Comparison of ENCODE assay signal across 10 cellular contexts in genomic region chr21:38460171-38460742, GRCh38. TPM values are rescaled to one million over a fixed set of nuclear protein-coding genes. Genes with fewer than 3 reads are reported as not detected.
A peak's percentile ranks its signal among the peaks of the same experiment; 100 is the strongest.
DNase-seq lines count a peak whose midpoint lies in the region; ATAC-seq and TF ChIP-seq lines count a peak whose summit lies in the region.
"Had no signal": no experiment of that assay in that cellular context is flagged by ENCODE, and none has a peak within 500 bp of the region (broad histone marks: within the 10 kb centered on the region; RNA-seq: fewer than 3 reads in every experiment).

No MANE protein-coding gene starts in this region.

- H4K20me1 ChIP-seq in mammary epithelial cell (ENCODE audit: insufficient read depth, low read length) = no peaks in the 10 kb centered on the region

- TF ChIP-seq EP300 in upper lobe of left lung (IDR thresholded peaks at IDR 0.05) = no peak

- no peaks in the 10 kb centered on the region for H3K36me3 ChIP-seq in mammary epithelial cell (ENCODE audit: insufficient read depth, low read length)
- H3K36me3 ChIP-seq in upper lobe of left lung = no peaks in the 10 kb centered on the region
- no peaks in the 10 kb centered on the region for H3K36me3 ChIP-seq in BE2C

- peak overlapping the region; percentile 82 for H3K4me2 ChIP-seq in mammary epithelial cell (ENCODE audit: insufficient read depth, low read depth, low read length)

- H3K9me3 ChIP-seq in mammary epithelial cell (replicated peaks; ENCODE audit: insufficient read depth, low read length) (no peaks in the 10 kb centered on the region), upper lobe of left lung (no peaks in the 10 kb centered on the region), BE2C (no peaks in the 10 kb centered on the region; the same call in 1 of the 2 replicates)

- H3K9ac ChIP-seq in mammary epithelial cell (ENCODE audit: insufficient read depth, low read length) = peak overlapping the region; percentile 62

- H3K4me3 ChIP-seq in mammary epithelial cell (replicated peaks in 1 of 3; ENCODE audit: insufficient read depth in 1 of 3, low read depth in 2 of 3, low read length in 3 of 3) (no peak overlapping the region), upper lobe of left lung (no peak overlapping the region), BE2C (ENCODE audit: low read depth, low read length) (no peak overlapping the region)

- no peak for TF ChIP-seq CTCF in mammary epithelial cell (conservative IDR thresholded peaks at IDR 0.05 in 1 of 2, IDR thresholded peaks at IDR 0.05 in 1 of 2; ENCODE audit: extremely low read depth in 1 of 2, insufficient read depth in 1 of 2, low read depth in 1 of 2, low read length in 2 of 2)
- no peak for TF ChIP-seq CTCF in upper lobe of left lung (IDR thresholded peaks at IDR 0.05)
- TF ChIP-seq CTCF in BE2C (IDR thresholded peaks at IDR 0.05; ENCODE audit: low read depth, low read length) = no peak

- WGBS in mammary epithelial cell (ENCODE audit: low coverage, missing lambda C conversion rate) = 0% methylated on average over 6 of the region's 6 CpGs
- WGBS in upper lobe of left lung, 2 donors = 40 to 48% methylated on average over 6 of the region's 6 CpGs

- peak overlapping the region; percentile 94 for H2AFZ ChIP-seq in mammary epithelial cell (ENCODE audit: low read depth, low read length)

- peak; percentile 57 for DNase-seq in NCI-H2029 treated with DMSO at 0.1 percent for 48 hours (lab: John Stamatoyannopoulos, UW)
- DNase-seq in mammary epithelial cell = peak; percentile 92
- peak; percentile 87 for DNase-seq in iris pigment epithelial cell (ENCODE audit: low read depth)
- DNase-seq in upper lobe of left lung = peak in 1 of 2 donors; percentile 77
- no peak for DNase-seq in BE2C
- no peak for DNase-seq in left colon
- no peak for DNase-seq in activated naive CD4-positive, alpha-beta T cell treated with Interleukin-2 at 50 U/mL for 16 hours
- DNase-seq: cerebellar nuclear complex, DMS 273 treated with DMSO at 0.1 percent for 48 hours, mesendoderm had no signal

- BruUV-seq in mammary epithelial cell (replicated peaks; lab: Mats Ljungman, UMichigan) = no TSS peak

- H3K4me1 ChIP-seq in mammary epithelial cell (ENCODE audit: insufficient read depth, low read length) (peaks cover 25% of the 10 kb centered on the region), upper lobe of left lung (peaks cover 3 to 23% (median 11%) of the 10 kb centered on the region in 4 donors), BE2C (no peaks in the 10 kb centered on the region)

- H3K79me2 ChIP-seq in mammary epithelial cell (ENCODE audit: insufficient read depth, low read length) = no peaks in the 10 kb centered on the region

- ATAC-seq in upper lobe of left lung (ENCODE audit: low FRiP score in 2 of 2) = no peak
- ATAC-seq in left colon = no peak

- in situ Hi-C loops in mammary epithelial cell (cut with MboI; ENCODE audit: low sequenced_read_pairs in 2 of 2) = no loop called here

- H3K27me3 ChIP-seq in mammary epithelial cell (ENCODE audit: insufficient read depth, low read length) (no peaks in the 10 kb centered on the region), upper lobe of left lung (no peaks in the 10 kb centered on the region), BE2C (no peaks in the 10 kb centered on the region)

- peak overlapping the region; percentile 93 for H3K27ac ChIP-seq in mammary epithelial cell (ENCODE audit: insufficient read depth, low read depth, low read length)
- peak overlapping the region; percentile 39 to 61 (median 55) for H3K27ac ChIP-seq in upper lobe of left lung

- intact Hi-C loops in mammary epithelial cell (cut with micrococcal nuclease) (no loop called here), left colon (cut with DNase I, micrococcal nuclease) (no loop called here)

- no peak for TF ChIP-seq POLR2A in upper lobe of left lung (IDR thresholded peaks at IDR 0.05)

- dilution Hi-C loops in mammary epithelial cell (cut with HindIII; ENCODE audit: low sequenced_read_pairs) = no loop called here

- CTCF ChIA-PET in mammary epithelial cell (lab: Charles Lee; ENCODE audit: low non-redundant PET) = no interaction called here

RNA-seq across cellular contexts. Expression of gene ERG, which starts 38.0 kb away (rescaled TPM):
- under 1 TPM; 0.12 to 0.83 TPM for total RNA-seq in mammary epithelial cell
- 0.26 TPM for polyA plus RNA-seq in mammary epithelial cell
- not detected for polyA minus RNA-seq in mammary epithelial cell
- 10 to 100 TPM; 14.7 to 38.9 (median 18.1) TPM for total RNA-seq in upper lobe of left lung
- 1.3 TPM for polyA plus RNA-seq in BE2C (2012; ENCODE audit: insufficient read depth, insufficient read length, low read depth)
- total RNA-seq in left colon = 1 to 10 TPM; 3.5 to 5.0 TPM

Comparison
In these comparisons a context has a peak if more than half of its experiments do, and no peak if none do; other contexts are left out.
1. DNase-seq: peak in NCI-H2029 treated with DMSO at 0.1 percent for 48 hours (single experiment), mammary epithelial cell (single experiment) and iris pigment epithelial cell (single experiment); none in BE2C (single experiment), left colon (0 of 2) and activated naive CD4-positive, alpha-beta T cell treated with Interleukin-2 at 50 U/mL for 16 hours (single experiment).